In genomic region chr2:64562148-64562784, GRCh38 we compare ENCODE assay signal across 8 cellular contexts. TPM values are rescaled to one million over a fixed set of nuclear protein-coding genes. Genes with fewer than 3 reads are reported as not detected.
DNase-seq lines count a peak whose midpoint lies in the region; ATAC-seq and TF ChIP-seq lines count a peak whose summit lies in the region.

No MANE protein-coding gene starts in this region.

- H2AFZ ChIP-seq in PC-9 = no peak overlapping the region
- H2AFZ ChIP-seq in fibroblast of lung (ENCODE audit: low read length) = no peak overlapping the region

- H3K4me1 Mint-ChIP-seq in activated naive CD8-positive, alpha-beta T cell treated with anti-CD3 and anti-CD28 coated beads for 36 hours = peaks cover 43% of the 10 kb centered on the region
- peaks cover 45% of the 10 kb centered on the region for H3K4me1 Mint-ChIP-seq in activated naive CD8-positive, alpha-beta T cell treated with anti-CD3 and anti-CD28 coated beads, Interleukin-2, amount 50 U/mL, for 24 hours

- peak overlapping the region; percentile 51 for H3K27ac Mint-ChIP-seq in activated naive CD8-positive, alpha-beta T cell treated with anti-CD3 and anti-CD28 coated beads for 36 hours
- H3K27ac Mint-ChIP-seq in activated naive CD8-positive, alpha-beta T cell treated with anti-CD3 and anti-CD28 coated beads, Interleukin-2, amount 50 U/mL, for 24 hours = no peak overlapping the region

- H4K20me1 ChIP-seq in PC-9 (ENCODE audit: insufficient read depth) = peaks cover 3% of the 10 kb centered on the region; the same call in 1 of the 2 replicates
- no peaks in the 10 kb centered on the region for H4K20me1 ChIP-seq in fibroblast of lung (ENCODE audit: control insufficient read depth, extremely low read depth, insufficient read depth, low read length)

- H3K36me3 ChIP-seq in PC-9 (ENCODE audit: low read depth) = peaks cover 3% of the 10 kb centered on the region; the same call in 1 of the 2 replicates
- H3K36me3 ChIP-seq in fibroblast of lung (ENCODE audit: control insufficient read depth, insufficient read depth, low read length) = no peaks in the 10 kb centered on the region
- no peaks in the 10 kb centered on the region for H3K36me3 ChIP-seq in thoracic aorta

- CTCF ChIA-PET in PC-9 (lab: Charles Lee) = interaction anchor here (0.6 kb wide), 1 partner anchor 44 kb away, joined by 5 read pairs; no protein-coding TSS in a partner anchor

- TF ChIP-seq CTCF in PC-9 (conservative IDR thresholded peaks at IDR 0.05) (peak; percentile 69), fibroblast of lung (conservative IDR thresholded peaks at IDR 0.05 in 1 of 2, IDR thresholded peaks at IDR 0.05 in 1 of 2; ENCODE audit: low read depth in 1 of 2, low read length in 2 of 2) (peak; percentile 29 to 34), thoracic aorta (IDR thresholded peaks at IDR 0.05) (peak; percentile 36)

- no peaks in the 10 kb centered on the region for H3K9me2 ChIP-seq in PC-9 (ENCODE audit: insufficient read depth)

- H3K27me3 Mint-ChIP-seq in activated naive CD8-positive, alpha-beta T cell treated with anti-CD3 and anti-CD28 coated beads for 36 hours = no peaks in the 10 kb centered on the region
- no peaks in the 10 kb centered on the region for H3K27me3 Mint-ChIP-seq in activated naive CD8-positive, alpha-beta T cell treated with anti-CD3 and anti-CD28 coated beads, Interleukin-2, amount 50 U/mL, for 24 hours

- peaks cover 9% of the 10 kb centered on the region for H3K36me3 Mint-ChIP-seq in activated naive CD8-positive, alpha-beta T cell treated with anti-CD3 and anti-CD28 coated beads for 36 hours
- peaks cover 8% of the 10 kb centered on the region for H3K36me3 Mint-ChIP-seq in activated naive CD8-positive, alpha-beta T cell treated with anti-CD3 and anti-CD28 coated beads, Interleukin-2, amount 50 U/mL, for 24 hours (ENCODE audit: low read depth)

- H3K9me3 Mint-ChIP-seq in activated naive CD8-positive, alpha-beta T cell treated with anti-CD3 and anti-CD28 coated beads for 36 hours = no peaks in the 10 kb centered on the region
- no peaks in the 10 kb centered on the region for H3K9me3 Mint-ChIP-seq in activated naive CD8-positive, alpha-beta T cell treated with anti-CD3 and anti-CD28 coated beads, Interleukin-2, amount 50 U/mL, for 24 hours

- H3K4me3 ChIP-seq in PC-9 = no peak overlapping the region
- no peak overlapping the region for H3K4me3 ChIP-seq in fibroblast of lung (replicated peaks in 1 of 4; ENCODE audit: control extremely low read depth in 1 of 4, insufficient read depth in 1 of 4, low read depth in 3 of 4, low read length in 4 of 4)
- no peak overlapping the region for H3K4me3 ChIP-seq in thoracic aorta

- H3F3A ChIP-seq in PC-9 (ENCODE audit: insufficient read depth, low read depth) = peaks cover 13% of the 10 kb centered on the region; the same call in 1 of the 2 replicates

- H3K79me2 ChIP-seq in PC-9 (ENCODE audit: low read depth) = peaks cover 20% of the 10 kb centered on the region
- H3K79me2 ChIP-seq in fibroblast of lung (ENCODE audit: control insufficient read depth, insufficient read depth, low read length) = no peaks in the 10 kb centered on the region

- H3K9me3 ChIP-seq in PC-9 (ENCODE audit: insufficient read depth, low read depth) = no peaks in the 10 kb centered on the region
- H3K9me3 ChIP-seq in fibroblast of lung (ENCODE audit: control insufficient read depth, insufficient read depth, low read depth, low read length) = no peaks in the 10 kb centered on the region
- no peaks in the 10 kb centered on the region for H3K9me3 ChIP-seq in thoracic aorta

- H3K27me3 ChIP-seq in PC-9 (ENCODE audit: insufficient read depth, low read depth) = no peaks in the 10 kb centered on the region
- no peaks in the 10 kb centered on the region for H3K27me3 ChIP-seq in fibroblast of lung (ENCODE audit: control insufficient read depth, insufficient read depth, low read length)
- no peaks in the 10 kb centered on the region for H3K27me3 ChIP-seq in thoracic aorta (replicated peaks; ENCODE audit: insufficient read depth)

- no peak overlapping the region for H3K4me2 ChIP-seq in PC-9
- H3K4me2 ChIP-seq in fibroblast of lung (ENCODE audit: extremely low read depth, insufficient read depth, low read length) = no peak overlapping the region

- intact Hi-C loops in PC-9 (cut with micrococcal nuclease; ENCODE audit: unreplicated experiment) = loop anchor here (1.0 to 2.0 kb wide), 4 partner anchors 39 to 513 kb away; no protein-coding TSS in a partner anchor

- POLR2A ChIA-PET in PC-9 (lab: Charles Lee; ENCODE audit: unreplicated experiment) = interaction anchor here (0.7 kb wide), 1 partner anchor 232 kb away, joined by 7 read pairs; no protein-coding TSS in a partner anchor

- no peak for ATAC-seq in activated naive CD8-positive, alpha-beta T cell treated with anti-CD3 and anti-CD28 coated beads, Interleukin-2, amount 50 U/mL, for 24 hours
- no peak for ATAC-seq in thoracic aorta (ENCODE audit: insufficient number of reproducible peaks, low FRiP score, low read depth)

- no TSS peak for BruUV-seq in PC-9 (replicated peaks; lab: Mats Ljungman, UMichigan)

- no peak for DNase-seq in activated naive CD8-positive, alpha-beta T cell treated with anti-CD3 and anti-CD28 coated beads for 36 hours
- DNase-seq in activated naive CD8-positive, alpha-beta T cell treated with anti-CD3 and anti-CD28 coated beads, Interleukin-2, amount 50 U/mL, for 24 hours = no peak
- DNase-seq in PC-9 = no peak
- peak in 1 of 2 donors; percentile 43 for DNase-seq in fibroblast of lung (ENCODE audit: low read depth in 2 of 2)
- no peak for DNase-seq in thoracic aorta (ENCODE audit: low spot score)
- no peak for DNase-seq in activated effector memory CD4-positive, alpha-beta T cell treated with anti-CD3 and anti-CD28 coated beads, Interleukin-2, amount 50 U/mL, for 16 hours
- no peak for DNase-seq in LoVo (ENCODE audit: low spot score)
- DNase-seq in ecto neural progenitor cell (ENCODE audit: low spot score) = no peak

- no peak overlapping the region for H3K4me3 Mint-ChIP-seq in activated naive CD8-positive, alpha-beta T cell treated with anti-CD3 and anti-CD28 coated beads for 36 hours
- H3K4me3 Mint-ChIP-seq in activated naive CD8-positive, alpha-beta T cell treated with anti-CD3 and anti-CD28 coated beads, Interleukin-2, amount 50 U/mL, for 24 hours = no peak overlapping the region

- no peak overlapping the region for H3K9ac ChIP-seq in fibroblast of lung (ENCODE audit: insufficient read depth, low read length)

- H3K27ac ChIP-seq in PC-9 (no peak overlapping the region), fibroblast of lung (ENCODE audit: insufficient read depth, low read length) (no peak overlapping the region), thoracic aorta (no peak overlapping the region)

- no peaks in the 10 kb centered on the region for H3K4me1 ChIP-seq in PC-9 (replicated peaks; ENCODE audit: insufficient read depth)
- no peaks in the 10 kb centered on the region for H3K4me1 ChIP-seq in fibroblast of lung (ENCODE audit: control insufficient read depth, extremely low read depth, insufficient read depth, low read length)
- no peaks in the 10 kb centered on the region for H3K4me1 ChIP-seq in thoracic aorta (ENCODE audit: control insufficient read depth in 1 of 2, low read depth in 2 of 2)

RNA-seq across cellular contexts. Expression of gene AFTPH, which starts 38.1 kb away (rescaled TPM):
- 10 to 100 TPM; 36.5 to 36.7 TPM for total RNA-seq in activated naive CD8-positive, alpha-beta T cell treated with anti-CD3 and anti-CD28 coated beads for 36 hours
- total RNA-seq in PC-9 (2021) (34.4 and 40.5 TPM in 2 replicates), fibroblast of lung (38.0 and 43.3 TPM in 2 replicates), thoracic aorta (10 to 100 TPM; 27.3 to 32.1 TPM)
- 13.7 and 15.8 TPM in 2 replicates for polyA plus RNA-seq in fibroblast of lung
- polyA plus RNA-seq in fibroblast of lung (2012) = 8.3 and 11.3 TPM in 2 replicates
- polyA minus RNA-seq in fibroblast of lung (ENCODE audit: low replicate concordance) = 4.0 and 4.3 TPM in 2 replicates
